34 cellular contexts compared by ENCODE assay signal in genomic region chr11:544817-545166, GRCh38.
"Had no signal": no experiment of that assay in that cellular context is flagged by ENCODE, and none has a peak within 500 bp of the region (broad histone marks: within the 10 kb centered on the region; RNA-seq: fewer than 3 reads in every experiment).

No MANE protein-coding gene starts in this region.

- DNase-seq: activated B cell treated with CpG ODN at 0.5 μM for 24 hours; activated CD4-positive, alpha-beta memory T cell treated with anti-CD3 and anti-CD28 coated beads for 36 hours; activated CD4-positive, alpha-beta T cell treated with anti-CD3 and anti-CD28 coated beads for 4 hours; activated CD4-positive, alpha-beta T cell treated with anti-CD3 and anti-CD28 coated beads, Interleukin-2, amount 10 ng/mL, durations not matched to agents 24 days and 14 days; activated CD4-positive, alpha-beta T cell treated with anti-CD3 and anti-CD28 coated beads, Interleukin-2, amount 50 U/mL, for 1 hour; activated CD4-positive, alpha-beta T cell treated with anti-CD3 and anti-CD28 coated beads, Interleukin-2, amount 50 U/mL, for 4 hours; activated CD4-positive, CD25-positive, alpha-beta regulatory T cell treated with anti-CD3 and anti-CD28 coated beads, Interleukin-2, amount 50 U/mL, for 72 hours; activated CD8-positive, alpha-beta memory T cell treated with anti-CD3 and anti-CD28 coated beads, Interleukin-2, amount 50 U/mL, for 4 hours; activated CD8-positive, alpha-beta T cell treated with anti-CD3 and anti-CD28 coated beads for 36 hours; activated gamma-delta T cell treated with Interleukin-2 at 50 U/mL for 16 hours; activated naive CD4-positive, alpha-beta T cell; activated naive CD4-positive, alpha-beta T cell treated with anti-CD3 and anti-CD28 coated beads for 36 hours; activated naive CD4-positive, alpha-beta T cell treated with anti-CD3 and anti-CD28 coated beads, Interleukin-2, amount 50 U/mL, for 16 hours; activated naive CD8-positive, alpha-beta T cell treated with anti-CD3 and anti-CD28 coated beads for 36 hours; activated T-cell treated with anti-CD3 and anti-CD28 coated beads for 4 hours; activated T-cell treated with anti-CD3 and anti-CD28 coated beads, Interleukin-2, amount 50 U/mL, for 1 hour; activated T-cell treated with anti-CD3 and anti-CD28 coated beads, Interleukin-2, amount 50 U/mL, for 4 hours; activated T-cell treated with anti-CD3 and anti-CD28 coated beads, Interleukin-2, amount 50 U/mL, for 72 hours; adrenal gland; amniotic stem cell; body of pancreas; brain microvascular endothelial cell; central memory CD4-positive, alpha-beta T cell; SW 1271; T-helper 1 cell; T-helper 2 cell; T-helper 9 cell had no signal

- H3K36me3 Mint-ChIP-seq: activated CD4-positive, alpha-beta memory T cell treated with anti-CD3 and anti-CD28 coated beads for 36 hours; activated naive CD4-positive, alpha-beta T cell treated with anti-CD3 and anti-CD28 coated beads, Interleukin-2, amount 50 U/mL, for 72 hours; activated naive CD8-positive, alpha-beta T cell treated with anti-CD3 and anti-CD28 coated beads for 36 hours had no signal

- H3K9me3 Mint-ChIP-seq: activated B cell treated with CpG ODN at 0.5 μM for 24 hours; activated CD4-positive, alpha-beta memory T cell treated with anti-CD3 and anti-CD28 coated beads for 36 hours; activated CD4-positive, alpha-beta T cell treated with anti-CD3 and anti-CD28 coated beads, Interleukin-2, amount 10 ng/mL, durations not matched to agents 24 days and 14 days; activated CD8-positive, alpha-beta T cell treated with anti-CD3 and anti-CD28 coated beads for 36 hours; activated naive CD4-positive, alpha-beta T cell treated with anti-CD3 and anti-CD28 coated beads for 36 hours; activated naive CD4-positive, alpha-beta T cell treated with anti-CD3 and anti-CD28 coated beads, Interleukin-2, amount 50 U/mL, for 72 hours; activated naive CD8-positive, alpha-beta T cell treated with anti-CD3 and anti-CD28 coated beads for 36 hours; activated T-cell treated with anti-CD3 and anti-CD28 coated beads, Interleukin-2, amount 50 U/mL, for 4 hours; activated T-cell treated with anti-CD3 and anti-CD28 coated beads, Interleukin-2, amount 50 U/mL, for 72 hours; activated T-helper 1 cell treated with anti-CD3 and anti-CD28 coated beads, Interleukin-12 subunit alpha, Interleukin-12 subunit beta, Interleukin-2, Interleukin-4 antibody, amounts not matched to agents 30 ng/mL and 10 ng/mL and 1 ng/mL, durations not matched to agents 14 hours and 24 hours and 36 hours; activated T-helper 17 cell treated with anti-CD3 and anti-CD28 coated beads, Interleukin-2, amount 50 U/mL, for 72 hours; T-helper 1 cell treated with Interleukin-12 subunit alpha and Interleukin-12 subunit beta and Interleukin-4 antibody, amounts not matched to agents 30 μg/mL and 1 μg/mL, for 36 hours; T-helper 2 cell treated with Interferon-gamma antibody and Interleukin-4, amounts not matched to agents 5 μg/mL and 100 μg/mL, for 36 hours had no signal

- H3K27me3 ChIP-seq: adrenal gland, body of pancreas, brain microvascular endothelial cell, breast epithelium had no signal

- H3K27ac ChIP-seq: adrenal gland, body of pancreas, brain microvascular endothelial cell, breast epithelium, VCaP had no signal

- H3K9me3 ChIP-seq: adrenal gland, body of pancreas, breast epithelium had no signal

- H3K36me3 ChIP-seq: adrenal gland, brain microvascular endothelial cell, breast epithelium had no signal

- H3K4me1 ChIP-seq: adrenal gland, body of pancreas, breast epithelium had no signal

- H3K27ac Mint-ChIP-seq: activated B cell treated with CpG ODN at 0.5 μM for 24 hours; activated CD4-positive, alpha-beta memory T cell treated with anti-CD3 and anti-CD28 coated beads for 36 hours; activated CD4-positive, alpha-beta T cell treated with anti-CD3 and anti-CD28 coated beads, Interleukin-2, amount 10 ng/mL, durations not matched to agents 24 days and 14 days; activated CD8-positive, alpha-beta T cell treated with anti-CD3 and anti-CD28 coated beads for 36 hours; activated naive CD4-positive, alpha-beta T cell treated with anti-CD3 and anti-CD28 coated beads for 36 hours; activated naive CD4-positive, alpha-beta T cell treated with anti-CD3 and anti-CD28 coated beads, Interleukin-2, amount 50 U/mL, for 72 hours; activated naive CD8-positive, alpha-beta T cell treated with anti-CD3 and anti-CD28 coated beads for 36 hours; activated T-cell treated with anti-CD3 and anti-CD28 coated beads, Interleukin-2, amount 50 U/mL, for 72 hours; activated T-helper 1 cell treated with anti-CD3 and anti-CD28 coated beads, Interleukin-12 subunit alpha, Interleukin-12 subunit beta, Interleukin-2, Interleukin-4 antibody, amounts not matched to agents 30 ng/mL and 10 ng/mL and 1 ng/mL, durations not matched to agents 14 hours and 24 hours and 36 hours; activated T-helper 17 cell treated with anti-CD3 and anti-CD28 coated beads, Interleukin-2, amount 50 U/mL, for 72 hours; T-helper 1 cell treated with Interleukin-12 subunit alpha and Interleukin-12 subunit beta and Interleukin-4 antibody, amounts not matched to agents 30 μg/mL and 1 μg/mL, for 36 hours; T-helper 2 cell treated with Interferon-gamma antibody and Interleukin-4, amounts not matched to agents 5 μg/mL and 100 μg/mL, for 36 hours had no signal

- H3K27me3 Mint-ChIP-seq: activated B cell treated with CpG ODN at 0.5 μM for 24 hours; activated CD4-positive, alpha-beta memory T cell treated with anti-CD3 and anti-CD28 coated beads for 36 hours; activated CD4-positive, alpha-beta T cell treated with anti-CD3 and anti-CD28 coated beads, Interleukin-2, amount 10 ng/mL, durations not matched to agents 24 days and 14 days; activated CD8-positive, alpha-beta T cell treated with anti-CD3 and anti-CD28 coated beads for 36 hours; activated naive CD8-positive, alpha-beta T cell treated with anti-CD3 and anti-CD28 coated beads for 36 hours; activated T-helper 17 cell treated with anti-CD3 and anti-CD28 coated beads, Interleukin-2, amount 50 U/mL, for 72 hours had no signal

- ATAC-seq: activated CD8-positive, alpha-beta T cell treated with anti-CD3 and anti-CD28 coated beads for 36 hours; activated naive CD4-positive, alpha-beta T cell treated with anti-CD3 and anti-CD28 coated beads, Interleukin-2, amount 50 U/mL, for 72 hours; activated T-cell treated with anti-CD3 and anti-CD28 coated beads, Interleukin-2, amount 50 U/mL, for 4 hours; activated T-cell treated with anti-CD3 and anti-CD28 coated beads, Interleukin-2, amount 50 U/mL, for 72 hours; activated T-helper 17 cell treated with anti-CD3 and anti-CD28 coated beads, Interleukin-2, amount 50 U/mL, for 72 hours; body of pancreas had no signal

- H3K4me1 Mint-ChIP-seq: activated naive CD8-positive, alpha-beta T cell treated with anti-CD3 and anti-CD28 coated beads for 36 hours; activated T-helper 17 cell treated with anti-CD3 and anti-CD28 coated beads, Interleukin-2, amount 50 U/mL, for 72 hours had no signal

- H3K4me3 ChIP-seq: adrenal gland, body of pancreas, breast epithelium had no signal

- H3K4me3 Mint-ChIP-seq: activated B cell treated with CpG ODN at 0.5 μM for 24 hours; activated CD4-positive, alpha-beta memory T cell treated with anti-CD3 and anti-CD28 coated beads for 36 hours; activated CD4-positive, alpha-beta T cell treated with anti-CD3 and anti-CD28 coated beads, Interleukin-2, amount 10 ng/mL, durations not matched to agents 24 days and 14 days; activated CD8-positive, alpha-beta T cell treated with anti-CD3 and anti-CD28 coated beads for 36 hours; activated naive CD4-positive, alpha-beta T cell treated with anti-CD3 and anti-CD28 coated beads for 36 hours; activated naive CD8-positive, alpha-beta T cell treated with anti-CD3 and anti-CD28 coated beads for 36 hours; activated T-cell treated with anti-CD3 and anti-CD28 coated beads, Interleukin-2, amount 50 U/mL, for 4 hours; activated T-cell treated with anti-CD3 and anti-CD28 coated beads, Interleukin-2, amount 50 U/mL, for 72 hours; activated T-helper 1 cell treated with anti-CD3 and anti-CD28 coated beads, Interleukin-12 subunit alpha, Interleukin-12 subunit beta, Interleukin-2, Interleukin-4 antibody, amounts not matched to agents 30 ng/mL and 10 ng/mL and 1 ng/mL, durations not matched to agents 14 hours and 24 hours and 36 hours; activated T-helper 17 cell treated with anti-CD3 and anti-CD28 coated beads, Interleukin-2, amount 50 U/mL, for 72 hours; T-helper 1 cell treated with Interleukin-12 subunit alpha and Interleukin-12 subunit beta and Interleukin-4 antibody, amounts not matched to agents 30 μg/mL and 1 μg/mL, for 36 hours; T-helper 2 cell treated with Interferon-gamma antibody and Interleukin-4, amounts not matched to agents 5 μg/mL and 100 μg/mL, for 36 hours had no signal
